Comparison of ENCODE assay signal across 23 cellular contexts in the genomic region with DNA sequence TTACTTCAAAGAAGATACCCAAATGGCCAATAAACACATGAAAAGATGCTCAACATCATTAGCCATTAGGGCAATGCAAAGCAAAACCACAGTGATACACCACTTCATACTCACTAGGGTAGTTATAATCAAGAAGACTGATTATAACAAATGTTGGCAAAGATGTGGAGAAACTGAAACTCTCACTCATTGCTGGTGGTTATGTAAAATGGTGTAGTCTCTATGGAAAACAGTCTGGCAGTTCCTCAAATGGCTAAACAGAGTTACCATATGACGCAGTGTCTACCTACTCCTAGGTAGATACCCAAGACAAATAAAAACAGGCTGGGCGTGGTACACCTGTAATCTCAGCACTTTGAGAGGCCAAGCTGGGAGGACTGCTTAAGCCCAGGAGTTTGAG. TPM values are rescaled to one million over a fixed set of nuclear protein-coding genes. Genes with fewer than 3 reads are reported as not detected.
A peak's percentile ranks its signal among the peaks of the same experiment; 100 is the strongest.
DNase-seq lines count a peak whose midpoint lies in the region; ATAC-seq and TF ChIP-seq lines count a peak whose summit lies in the region.
"Had no signal": no experiment of that assay in that cellular context is flagged by ENCODE, and none has a peak within 500 bp of the region (broad histone marks: within the 10 kb centered on the region; RNA-seq: fewer than 3 reads in every experiment).

No MANE protein-coding gene starts in this region.

- H3K9me3 Mint-ChIP-seq in activated CD8-positive, alpha-beta memory T cell treated with anti-CD3 and anti-CD28 coated beads, Interleukin-2, amount 10 ng/mL, durations not matched to agents 7 days and 5 days (ENCODE audit: low read depth) = no peaks in the 10 kb centered on the region
- H3K9me3 Mint-ChIP-seq: CD4-positive, CD25-positive, alpha-beta regulatory T cell had no signal

- peaks cover 15% of the 10 kb centered on the region for H3K4me1 ChIP-seq in Karpas-422 (ENCODE audit: low read length)
- peaks cover 41% of the 10 kb centered on the region for H3K4me1 ChIP-seq in OCI-LY3 (ENCODE audit: low read length)

- H3K4me2 ChIP-seq in Karpas-422 (ENCODE audit: low read depth, low read length, poor library complexity, severe bottlenecking) = no peak overlapping the region
- peak overlapping the region; percentile 21; the same call in 1 of the 2 replicates for H3K4me2 ChIP-seq in OCI-LY3 (ENCODE audit: low read length)
- H3K4me2 ChIP-seq: PC-9 had no signal

- H3K27me3 ChIP-seq in Karpas-422 (ENCODE audit: low read length) = peaks cover 4% of the 10 kb centered on the region; the same call in 1 of the 2 replicates
- H3K27me3 ChIP-seq in OCI-LY3 (ENCODE audit: low read depth, low read length) = peaks cover 11% of the 10 kb centered on the region

- H3K4me3 Mint-ChIP-seq in activated CD8-positive, alpha-beta memory T cell treated with anti-CD3 and anti-CD28 coated beads, Interleukin-2, amount 10 ng/mL, durations not matched to agents 7 days and 5 days = no peak overlapping the region
- H3K4me3 Mint-ChIP-seq: T-helper 17 cell had no signal

- no peak for TF ChIP-seq CTCF in OCI-LY3 (IDR thresholded peaks at IDR 0.05; ENCODE audit: low read depth, low read length)

- ATAC-seq in activated CD8-positive, alpha-beta memory T cell treated with anti-CD3 and anti-CD28 coated beads, Interleukin-2, amount 10 ng/mL, durations not matched to agents 7 days and 5 days = no peak
- ATAC-seq: T-helper 17 cell had no signal

- H3K79me2 ChIP-seq in Karpas-422 (ENCODE audit: low read length) (peaks cover 11% of the 10 kb centered on the region), OCI-LY3 (ENCODE audit: low read length) (peaks cover 12% of the 10 kb centered on the region)

- no peaks in the 10 kb centered on the region for H3K9me3 ChIP-seq in Karpas-422 (ENCODE audit: low read length)
- no peaks in the 10 kb centered on the region for H3K9me3 ChIP-seq in OCI-LY3 (ENCODE audit: insufficient read depth, low read length)

- no peaks in the 10 kb centered on the region for H4K20me1 ChIP-seq in Karpas-422 (ENCODE audit: insufficient read depth, low read depth, low read length)
- peaks cover 1% of the 10 kb centered on the region; the same call in 1 of the 2 replicates for H4K20me1 ChIP-seq in OCI-LY3 (ENCODE audit: insufficient read depth, low read length)

- H3K4me3 ChIP-seq in Karpas-422 (ENCODE audit: low read length) (no peak overlapping the region), OCI-LY3 (ENCODE audit: low read length) (no peak overlapping the region)
- H3K4me3 ChIP-seq: PC-9 had no signal

- CTCF ChIA-PET in activated CD8-positive, alpha-beta memory T cell treated with anti-CD3 and anti-CD28 coated beads, Interleukin-2, amount 10 ng/mL, durations not matched to agents 7 days and 5 days (lab: Charles Lee) = no interaction called here

- peaks cover 32% of the 10 kb centered on the region for H3K4me1 Mint-ChIP-seq in activated CD8-positive, alpha-beta memory T cell treated with anti-CD3 and anti-CD28 coated beads, Interleukin-2, amount 10 ng/mL, durations not matched to agents 7 days and 5 days

- H3K36me3 Mint-ChIP-seq in activated CD8-positive, alpha-beta memory T cell treated with anti-CD3 and anti-CD28 coated beads, Interleukin-2, amount 10 ng/mL, durations not matched to agents 7 days and 5 days = no peaks in the 10 kb centered on the region
- H3K36me3 Mint-ChIP-seq: CD4-positive, CD25-positive, alpha-beta regulatory T cell had no signal

- no peaks in the 10 kb centered on the region for H3K36me3 ChIP-seq in Karpas-422 (ENCODE audit: insufficient read depth, low read length)
- no peaks in the 10 kb centered on the region for H3K36me3 ChIP-seq in OCI-LY3 (replicated peaks; ENCODE audit: low read depth, low read length)

- peaks cover 3% of the 10 kb centered on the region for H3K27me3 Mint-ChIP-seq in activated CD8-positive, alpha-beta memory T cell treated with anti-CD3 and anti-CD28 coated beads, Interleukin-2, amount 10 ng/mL, durations not matched to agents 7 days and 5 days

- no peak overlapping the region for H3K27ac Mint-ChIP-seq in activated CD8-positive, alpha-beta memory T cell treated with anti-CD3 and anti-CD28 coated beads, Interleukin-2, amount 10 ng/mL, durations not matched to agents 7 days and 5 days
- H3K27ac Mint-ChIP-seq: T-helper 17 cell had no signal

- DNase-seq in SIG-M5 treated with dmso at 0.1 percent for 504 hours (lab: John Stamatoyannopoulos, UW; ENCODE audit: unreplicated experiment) = peak; percentile 21
- no peak for DNase-seq in SIG-M5 (lab: John Stamatoyannopoulos, UW)
- peak; percentile 29 for DNase-seq in Karpas-422
- no peak for DNase-seq in DMS79 (lab: John Stamatoyannopoulos, UW)
- DNase-seq in activated CD8-positive, alpha-beta memory T cell treated with anti-CD3 and anti-CD28 coated beads, Interleukin-2, amount 10 ng/mL, durations not matched to agents 7 days and 5 days = no peak
- no peak for DNase-seq in activated naive CD4-positive, alpha-beta T cell treated with Interleukin-2 at 50 U/mL for 16 hours
- DNase-seq in dedifferentiated amniotic fluid mesenchymal stem cell (ENCODE audit: extremely low spot score) = no peak
- DNase-seq: 8988T; ACHN; CD4-positive, CD25-positive, alpha-beta regulatory T cell; H7; NCI-H1092; NCI-H1417 treated with DMSO at 0.1 percent for 48 hours; NCI-H1694 treated with DMSO at 0.1 percent for 48 hours; NCI-H2081 treated with DMSO at 0.1 percent for 48 hours; NCI-H2171; NCI-H226; NCI-H510A; NCI-H69; PC-9; Right ventricle myocardium superior; T-helper 17 cell had no signal

- no peaks in the 10 kb centered on the region for H3K9me2 ChIP-seq in Karpas-422 (replicated peaks; ENCODE audit: insufficient read depth, low read length)

- no peak overlapping the region for H3K9ac ChIP-seq in Karpas-422 (ENCODE audit: low read length)
- no peak overlapping the region for H3K9ac ChIP-seq in OCI-LY3 (ENCODE audit: low read length)

- H3K27ac ChIP-seq in Karpas-422 (ENCODE audit: low read length) (no peak overlapping the region), OCI-LY3 (ENCODE audit: low read length) (no peak overlapping the region)
- H3K27ac ChIP-seq: PC-9 had no signal

- H2AFZ ChIP-seq in Karpas-422 (ENCODE audit: low read length) (no peak overlapping the region), OCI-LY3 (ENCODE audit: low read depth, low read length) (no peak overlapping the region)
- H2AFZ ChIP-seq: PC-9 had no signal

RNA-seq across cellular contexts. Expression of a gene that starts 3.5 kb away (rescaled TPM):
- 114 and 174 TPM in 2 replicates for total RNA-seq in Karpas-422 (2014; rRNA removed; shearing (Covaris generic); ENCODE audit: low replicate concordance)
- 10 to 100 TPM; 36.7 to 42.1 TPM for total RNA-seq in activated CD8-positive, alpha-beta memory T cell treated with anti-CD3 and anti-CD28 coated beads, Interleukin-2, amount 10 ng/mL, durations not matched to agents 7 days and 5 days

Comparison
In these comparisons a context has a peak if more than half of its experiments do, and no peak if none do; other contexts are left out.
1. DNase-seq: peak in SIG-M5 treated with dmso at 0.1 percent for 504 hours (single experiment) and Karpas-422 (single experiment); none in SIG-M5 (single experiment), DMS79 (single experiment), activated CD8-positive, alpha-beta memory T cell treated with anti-CD3 and anti-CD28 coated beads, Interleukin-2, amount 10 ng/mL, durations not matched to agents 7 days and 5 days (single experiment), activated naive CD4-positive, alpha-beta T cell treated with Interleukin-2 at 50 U/mL for 16 hours (single experiment) and dedifferentiated amniotic fluid mesenchymal stem cell (single experiment).